Comparison of ENCODE assay signal across 1 cellular context in the genomic region with DNA sequence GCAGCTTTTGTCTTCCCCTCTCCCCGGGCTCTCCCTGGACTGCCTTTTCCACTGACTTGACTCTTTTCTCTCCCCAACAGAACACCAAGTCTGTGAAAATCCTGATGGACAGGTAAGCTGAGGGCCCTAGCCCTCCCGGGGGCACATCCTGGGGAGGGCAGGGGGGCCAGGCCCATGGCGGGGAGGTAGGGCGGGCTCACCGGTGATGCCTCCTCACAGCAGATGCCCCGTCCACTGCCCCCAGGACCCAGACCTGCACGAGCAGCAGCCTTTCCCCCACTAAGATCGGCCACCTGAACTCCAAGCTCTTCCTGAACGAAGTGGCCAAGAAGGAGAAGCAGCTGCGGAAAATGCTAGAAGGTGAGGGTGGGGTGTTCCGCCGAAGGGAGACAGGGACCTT.
TF ChIP-seq lines count a peak whose summit lies in the region.

No MANE protein-coding gene starts in this region.

TF ChIP-seq in HepG2, 621 proteins besides CTCF, POLR2A, EP300 and RAD21:
- TF ChIP-seq FOXM1 (CRISPR knock-in tag; IDR thresholded peaks at IDR 0.05) (no peak), ZNF652 (CRISPR knock-in tag; IDR thresholded peaks at IDR 0.05; ENCODE audit: borderline replicate concordance, low read depth) (no peak), ZZZ3 (CRISPR knock-in tag; IDR thresholded peaks at IDR 0.05; ENCODE audit: borderline replicate concordance) (no peak), ZFP90 (CRISPR knock-in tag; IDR thresholded peaks at IDR 0.05; ENCODE audit: borderline replicate concordance) (no peak), ASH2L (IDR thresholded peaks at IDR 0.05; ENCODE audit: insufficient read length, low read depth, low read length) (no peak), ZNF691 (CRISPR knock-in tag; IDR thresholded peaks at IDR 0.05; ENCODE audit: borderline replicate concordance, low read depth) (no peak), KDM5A (IDR thresholded peaks at IDR 0.05; ENCODE audit: borderline replicate concordance, low read length) (no peak), IKZF4 (CRISPR knock-in tag; IDR thresholded peaks at IDR 0.05; ENCODE audit: borderline replicate concordance, low read depth, not compliant biosample characterization) (no peak), MIER2 (CRISPR knock-in tag; IDR thresholded peaks at IDR 0.05) (no peak), TBL1XR1 (IDR thresholded peaks at IDR 0.05; ENCODE audit: borderline replicate concordance, low read length, partially characterized antibody) (no peak), ZNF766 (CRISPR knock-in tag; IDR thresholded peaks at IDR 0.05; ENCODE audit: borderline replicate concordance) (no peak)
- TF ChIP-seq, protein P1, sequence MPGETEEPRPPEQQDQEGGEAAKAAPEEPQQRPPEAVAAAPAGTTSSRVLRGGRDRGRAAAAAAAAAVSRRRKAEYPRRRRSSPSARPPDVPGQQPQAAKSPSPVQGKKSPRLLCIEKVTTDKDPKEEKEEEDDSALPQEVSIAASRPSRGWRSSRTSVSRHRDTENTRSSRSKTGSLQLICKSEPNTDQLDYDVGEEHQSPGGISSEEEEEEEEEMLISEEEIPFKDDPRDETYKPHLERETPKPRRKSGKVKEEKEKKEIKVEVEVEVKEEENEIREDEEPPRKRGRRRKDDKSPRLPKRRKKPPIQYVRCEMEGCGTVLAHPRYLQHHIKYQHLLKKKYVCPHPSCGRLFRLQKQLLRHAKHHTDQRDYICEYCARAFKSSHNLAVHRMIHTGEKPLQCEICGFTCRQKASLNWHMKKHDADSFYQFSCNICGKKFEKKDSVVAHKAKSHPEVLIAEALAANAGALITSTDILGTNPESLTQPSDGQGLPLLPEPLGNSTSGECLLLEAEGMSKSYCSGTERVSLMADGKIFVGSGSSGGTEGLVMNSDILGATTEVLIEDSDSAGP (CRISPR knock-in tag; IDR thresholded peaks at IDR 0.05; ENCODE audit: borderline replicate concordance) = no peak
TF ChIP-seq in HepG2: peak in this region for 0.
